2 cellular contexts compared by ENCODE assay signal in the genomic region with DNA sequence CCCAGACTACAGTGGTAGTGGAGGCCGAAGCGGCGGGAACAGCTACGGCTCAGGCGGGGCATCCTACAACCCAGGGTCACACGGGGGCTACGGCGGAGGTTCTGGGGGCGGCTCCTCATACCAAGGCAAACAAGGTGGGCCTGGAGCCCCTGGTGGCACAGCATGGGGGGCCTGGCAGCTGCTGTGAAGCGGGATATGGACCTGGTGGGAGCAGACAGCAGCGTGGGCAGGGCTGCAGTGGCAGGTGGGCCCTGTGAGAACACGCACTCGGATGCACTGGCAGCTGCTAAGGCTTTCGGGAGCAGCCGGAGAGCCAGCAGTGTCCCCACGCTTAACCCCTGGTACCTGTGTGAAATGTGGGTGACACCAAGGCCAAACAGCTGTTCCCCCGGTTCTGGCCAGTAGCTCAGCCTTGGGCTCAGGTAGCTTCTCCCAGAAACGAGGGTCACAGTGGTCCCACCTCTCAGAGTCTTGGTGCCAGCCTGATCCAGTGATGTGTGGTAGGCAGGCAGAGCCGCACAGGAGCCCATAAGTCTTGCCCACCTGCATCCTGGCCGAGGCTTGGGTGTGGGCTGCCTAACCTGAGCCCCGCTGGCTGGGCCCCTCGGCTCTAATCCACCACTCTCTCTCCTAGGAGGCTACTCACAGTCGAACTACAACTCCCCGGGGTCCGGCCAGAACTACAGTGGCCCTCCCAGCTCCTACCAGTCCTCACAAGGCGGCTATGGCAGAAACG.
TF ChIP-seq lines count a peak whose summit lies in the region.

No MANE protein-coding gene starts in this region.

TF ChIP-seq in HEK293, 187 proteins besides CTCF, POLR2A, EP300 and RAD21:
- TF ChIP-seq GLIS2 (tag by site-specific recombination; IDR thresholded peaks at IDR 0.05) (0 out of 2 replicates have a peak, but pooled peaks have one; percentile 7), ZBTB21 (tag by site-specific recombination; IDR thresholded peaks at IDR 0.05) (no peak), EGR2 (tag by site-specific recombination; IDR thresholded peaks at IDR 0.05; ENCODE audit: low read depth) (peak; percentile 31; the same call in 1 of the 2 replicates)

TF ChIP-seq in H1, 55 proteins besides CTCF, POLR2A, EP300 and RAD21:
- TF ChIP-seq TAF7 (optimal IDR thresholded peaks at IDR 0.05; ENCODE audit: borderline replicate concordance, low read depth, low read length) (no peak), POLR2AphosphoS5 (IDR thresholded peaks at IDR 0.05; ENCODE audit: low read depth, low read length) (peak; percentile 79), CEBPB (IDR thresholded peaks at IDR 0.05; ENCODE audit: low read depth, low read length) (no peak), ZNF274 (IDR thresholded peaks at IDR 0.05; ENCODE audit: borderline replicate concordance, extremely low read depth, low read length) (no peak)
